ENCODE assay signal across 8 cellular contexts in the genomic region with DNA sequence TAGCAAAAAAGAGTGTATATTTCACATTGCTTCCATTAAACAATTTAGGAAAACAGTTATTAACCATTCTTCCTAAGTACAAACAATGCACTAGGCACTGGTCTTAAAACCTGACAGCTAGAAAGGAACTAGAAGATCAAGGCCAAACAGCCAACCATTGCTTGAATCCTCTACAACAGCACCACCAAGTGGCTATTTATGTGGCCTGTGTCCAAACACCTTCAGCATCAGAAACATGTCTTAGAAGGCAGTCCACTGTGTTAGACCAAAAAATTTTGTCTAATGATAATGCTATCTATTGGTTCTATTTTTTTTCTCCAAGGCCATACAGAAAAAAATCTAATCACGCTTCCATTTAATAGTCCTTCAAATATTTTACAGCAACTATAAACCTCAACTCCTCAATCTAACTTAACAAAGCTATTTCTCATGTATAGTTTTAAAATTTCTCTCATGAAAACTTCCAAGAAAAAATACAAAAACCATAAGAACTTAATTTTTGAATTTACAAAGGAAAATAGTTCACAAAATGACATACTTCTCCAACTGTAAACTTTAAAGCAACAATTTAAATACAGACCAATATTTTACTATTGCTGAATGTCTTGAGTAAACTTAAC.
DNase-seq lines count a peak whose midpoint lies in the region; ATAC-seq, FAIRE-seq and TF ChIP-seq lines count a peak whose summit lies in the region.

No MANE protein-coding gene starts in this region.

- peak; percentile 36; the same call in 1 of the 3 replicates for ATAC-seq in SK-N-SH treated with all-trans-retinoic acid at 6 μM for 48 hours

- no peak for TF ChIP-seq POLR2A in NB4 (IDR thresholded peaks at IDR 0.05; ENCODE audit: extremely low read depth, insufficient read length)

- peak; percentile 53 for FAIRE-seq in urothelium cell line (lab: Jason Lieb, UNC)

- DNase-seq in AG08395 (ENCODE audit: low spot score) (peak; percentile 45), GM10266 (ENCODE audit: extremely low spot score) (peak; percentile 35), HFF-Myc (ENCODE audit: extremely low read depth, low read depth) (peak; percentile 37), NB4 (ENCODE audit: low read depth) (peak; percentile 50), germinal center (ENCODE audit: low spot score) (peak; percentile 22), urothelium cell line (ENCODE audit: low spot score) (peak; percentile 60)
- DNase-seq in activated CD8-positive, alpha-beta memory T cell treated with anti-CD3 and anti-CD28 coated beads, Interleukin-2, amount 50 U/mL, for 4 hours, result no peak

- H3K4me3 ChIP-seq in HFF-Myc (replicated peaks; ENCODE audit: low read depth, low read length) (no peak overlapping the region), NB4 (ENCODE audit: low read depth, low read length) (no peak overlapping the region)

- TF ChIP-seq CTCF in GM10266 (IDR thresholded peaks at IDR 0.05; ENCODE audit: control insufficient read depth, insufficient read depth, low read depth, missing control alignments), result peak; percentile 69
- TF ChIP-seq CTCF in HFF-Myc (IDR thresholded peaks at IDR 0.05; ENCODE audit: low read depth, low read length, missing control alignments), result peak; percentile 63
- peak; percentile 34 for TF ChIP-seq CTCF in NB4 (IDR thresholded peaks at IDR 0.05; ENCODE audit: low read depth, low read length)

TF ChIP-seq in SK-N-SH treated with all-trans-retinoic acid at 6 μM for 48 hours, 23 proteins besides CTCF, POLR2A, EP300 and RAD21:
- TF ChIP-seq ZFP30 (CRISPR knock-in tag; IDR thresholded peaks at IDR 0.05), result no peak
- TF ChIP-seq ZNF70 (CRISPR knock-in tag; IDR thresholded peaks at IDR 0.05), result no peak
- no peak for TF ChIP-seq SNAI2 (CRISPR knock-in tag; IDR thresholded peaks at IDR 0.05)
- TF ChIP-seq TCF4 (CRISPR knock-in tag; IDR thresholded peaks at IDR 0.05; ENCODE audit: borderline replicate concordance), result no peak
- no peak for TF ChIP-seq PPARA (CRISPR knock-in tag; IDR thresholded peaks at IDR 0.05; ENCODE audit: borderline replicate concordance)
- no peak for TF ChIP-seq ZNF8 (CRISPR knock-in tag; IDR thresholded peaks at IDR 0.05)
- TF ChIP-seq ZFP3 (CRISPR knock-in tag; IDR thresholded peaks at IDR 0.05), result no peak
- no peak for TF ChIP-seq TOX (CRISPR knock-in tag; IDR thresholded peaks at IDR 0.05; ENCODE audit: borderline replicate concordance)
- no peak for TF ChIP-seq CSDC2 (CRISPR knock-in tag; IDR thresholded peaks at IDR 0.05)
- TF ChIP-seq, protein P1, sequence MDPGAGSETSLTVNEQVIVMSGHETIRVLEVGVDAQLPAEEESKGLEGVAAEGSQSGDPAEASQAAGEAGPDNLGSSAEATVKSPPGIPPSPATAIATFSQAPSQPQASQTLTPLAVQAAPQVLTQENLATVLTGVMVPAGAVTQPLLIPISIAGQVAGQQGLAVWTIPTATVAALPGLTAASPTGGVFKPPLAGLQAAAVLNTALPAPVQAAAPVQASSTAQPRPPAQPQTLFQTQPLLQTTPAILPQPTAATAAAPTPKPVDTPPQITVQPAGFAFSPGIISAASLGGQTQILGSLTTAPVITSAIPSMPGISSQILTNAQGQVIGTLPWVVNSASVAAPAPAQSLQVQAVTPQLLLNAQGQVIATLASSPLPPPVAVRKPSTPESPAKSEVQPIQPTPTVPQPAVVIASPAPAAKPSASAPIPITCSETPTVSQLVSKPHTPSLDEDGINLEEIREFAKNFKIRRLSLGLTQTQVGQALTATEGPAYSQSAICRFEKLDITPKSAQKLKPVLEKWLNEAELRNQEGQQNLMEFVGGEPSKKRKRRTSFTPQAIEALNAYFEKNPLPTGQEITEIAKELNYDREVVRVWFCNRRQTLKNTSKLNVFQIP (CRISPR knock-in tag; IDR thresholded peaks at IDR 0.05; ENCODE audit: borderline replicate concordance, low read depth), result no peak
- TF ChIP-seq GLIS3 (CRISPR knock-in tag; IDR thresholded peaks at IDR 0.05), result no peak
- TF ChIP-seq OSR1 (CRISPR knock-in tag; IDR thresholded peaks at IDR 0.05), result no peak
- TF ChIP-seq, protein P2, sequence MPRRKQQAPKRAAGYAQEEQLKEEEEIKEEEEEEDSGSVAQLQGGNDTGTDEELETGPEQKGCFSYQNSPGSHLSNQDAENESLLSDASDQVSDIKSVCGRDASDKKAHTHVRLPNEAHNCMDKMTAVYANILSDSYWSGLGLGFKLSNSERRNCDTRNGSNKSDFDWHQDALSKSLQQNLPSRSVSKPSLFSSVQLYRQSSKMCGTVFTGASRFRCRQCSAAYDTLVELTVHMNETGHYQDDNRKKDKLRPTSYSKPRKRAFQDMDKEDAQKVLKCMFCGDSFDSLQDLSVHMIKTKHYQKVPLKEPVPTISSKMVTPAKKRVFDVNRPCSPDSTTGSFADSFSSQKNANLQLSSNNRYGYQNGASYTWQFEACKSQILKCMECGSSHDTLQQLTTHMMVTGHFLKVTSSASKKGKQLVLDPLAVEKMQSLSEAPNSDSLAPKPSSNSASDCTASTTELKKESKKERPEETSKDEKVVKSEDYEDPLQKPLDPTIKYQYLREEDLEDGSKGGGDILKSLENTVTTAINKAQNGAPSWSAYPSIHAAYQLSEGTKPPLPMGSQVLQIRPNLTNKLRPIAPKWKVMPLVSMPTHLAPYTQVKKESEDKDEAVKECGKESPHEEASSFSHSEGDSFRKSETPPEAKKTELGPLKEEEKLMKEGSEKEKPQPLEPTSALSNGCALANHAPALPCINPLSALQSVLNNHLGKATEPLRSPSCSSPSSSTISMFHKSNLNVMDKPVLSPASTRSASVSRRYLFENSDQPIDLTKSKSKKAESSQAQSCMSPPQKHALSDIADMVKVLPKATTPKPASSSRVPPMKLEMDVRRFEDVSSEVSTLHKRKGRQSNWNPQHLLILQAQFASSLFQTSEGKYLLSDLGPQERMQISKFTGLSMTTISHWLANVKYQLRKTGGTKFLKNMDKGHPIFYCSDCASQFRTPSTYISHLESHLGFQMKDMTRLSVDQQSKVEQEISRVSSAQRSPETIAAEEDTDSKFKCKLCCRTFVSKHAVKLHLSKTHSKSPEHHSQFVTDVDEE (CRISPR knock-in tag; IDR thresholded peaks at IDR 0.05), result no peak
- no peak for TF ChIP-seq ZC3H10 (CRISPR knock-in tag; IDR thresholded peaks at IDR 0.05)
- TF ChIP-seq ARNTL (CRISPR knock-in tag; IDR thresholded peaks at IDR 0.05; ENCODE audit: borderline replicate concordance, low read depth), result no peak
